In genomic region chr1:158496379-158496778, GRCh38 we compare ENCODE assay signal across 11 cellular contexts. TPM values are rescaled to one million over a fixed set of nuclear protein-coding genes. Genes with fewer than 3 reads are reported as not detected.
DNase-seq lines count a peak whose midpoint lies in the region; ATAC-seq, FAIRE-seq and TF ChIP-seq lines count a peak whose summit lies in the region.
"Had no signal": no experiment of that assay in that cellular context is flagged by ENCODE, and none has a peak within 500 bp of the region (broad histone marks: within the 10 kb centered on the region; RNA-seq: fewer than 3 reads in every experiment).

No MANE protein-coding gene starts in this region.

- H3K9ac ChIP-seq in endothelial cell of umbilical vein (replicated peaks; ENCODE audit: extremely low read depth, insufficient read depth, low read length), result no peak overlapping the region

- no peaks in the 10 kb centered on the region for H3K27me3 ChIP-seq in endothelial cell of umbilical vein (ENCODE audit: control insufficient read depth in 2 of 2, insufficient read depth in 2 of 2, low read length in 2 of 2)
- H3K27me3 ChIP-seq: tibial artery had no signal

- ATAC-seq in sciatic nerve (peak; percentile 49), GM19035 (IDR thresholded peaks at IDR 0.05; ENCODE audit: unreplicated experiment) (no peak), GM19023 (IDR thresholded peaks at IDR 0.05; ENCODE audit: unreplicated experiment) (no peak)

- H3K4me1 ChIP-seq in endothelial cell of umbilical vein (ENCODE audit: control insufficient read depth, extremely low read depth, insufficient read depth, low read length), result no peaks in the 10 kb centered on the region
- H3K4me1 ChIP-seq: tibial artery had no signal

- no peaks in the 10 kb centered on the region for H4K20me1 ChIP-seq in endothelial cell of umbilical vein (replicated peaks; ENCODE audit: control insufficient read depth, extremely low read depth, insufficient read depth, low read length)

- no peak overlapping the region for H3K27ac ChIP-seq in endothelial cell of umbilical vein (ENCODE audit: insufficient read depth, low read depth, low read length)
- H3K27ac ChIP-seq: tibial artery had no signal

- TF ChIP-seq CTCF in GM13976 (IDR thresholded peaks at IDR 0.05; ENCODE audit: borderline replicate concordance, control extremely low read depth, extremely low read depth, insufficient read depth, missing control alignments) (peak; percentile 25), endothelial cell of umbilical vein (IDR thresholded peaks at IDR 0.05; ENCODE audit: extremely low read depth in 1 of 2, insufficient read depth in 1 of 2, low read depth in 1 of 2, low read length in 2 of 2) (no peak)

- no peak overlapping the region for H2AFZ ChIP-seq in endothelial cell of umbilical vein (ENCODE audit: low read depth, low read length)

- BruUV-seq in endothelial cell of umbilical vein (replicated peaks; lab: Mats Ljungman, UMichigan), result no TSS peak

- DNase-seq in GM13976 (ENCODE audit: low spot score), result peak; percentile 7
- peak; percentile 12 for DNase-seq in NCI-H460 (ENCODE audit: extremely low read depth, low read depth)
- DNase-seq in endothelial cell of umbilical vein (ENCODE audit: low read depth, low spot score), result peak; percentile 21
- DNase-seq in sciatic nerve (ENCODE audit: low spot score), result no peak
- no peak for DNase-seq in C1 segment of cervical spinal cord (lab: John Stamatoyannopoulos, UW)
- DNase-seq: small intestine, T-helper 9 cell, tibial artery had no signal

- no peak for FAIRE-seq in endothelial cell of umbilical vein (lab: Jason Lieb, UNC)

- CTCF ChIA-PET in endothelial cell of umbilical vein (lab: Charles Lee), result interaction anchor here (0.7 to 2.9 kb wide), 6 partner anchors 9 to 574 kb away, joined by 3 to 49 read pairs (median 3); no protein-coding TSS in a partner anchor

- in situ Hi-C loops in GM13976 (cut with MboI; ENCODE audit: low sequenced_read_pairs, unreplicated experiment), result no loop called here

- no peak overlapping the region for H3K4me2 ChIP-seq in endothelial cell of umbilical vein (ENCODE audit: insufficient read depth, low read length)

- H3K36me3 ChIP-seq in endothelial cell of umbilical vein (ENCODE audit: control insufficient read depth in 2 of 2, extremely low read depth in 1 of 2, insufficient read depth in 2 of 2, low read length in 2 of 2), result no peaks in the 10 kb centered on the region
- H3K36me3 ChIP-seq: tibial artery had no signal

- POLR2A ChIA-PET in endothelial cell of umbilical vein (lab: Charles Lee), result no interaction called here

- no peak for TF ChIP-seq POLR2A in endothelial cell of umbilical vein (IDR thresholded peaks at IDR 0.05; ENCODE audit: low read depth, low read length)

- no peaks in the 10 kb centered on the region for H3K79me2 ChIP-seq in endothelial cell of umbilical vein (ENCODE audit: control insufficient read depth, insufficient read depth, low read length)

- no peaks in the 10 kb centered on the region for H3K9me1 ChIP-seq in endothelial cell of umbilical vein (replicated peaks; ENCODE audit: control insufficient read depth, extremely low read depth, insufficient read depth, low read length)

- H3K9me3 ChIP-seq in endothelial cell of umbilical vein (replicated peaks; ENCODE audit: control insufficient read depth, insufficient read depth, low read length), result no peaks in the 10 kb centered on the region
- H3K9me3 ChIP-seq: tibial artery had no signal

- dilution Hi-C loops in endothelial cell of umbilical vein (cut with MboI; ENCODE audit: extremely low pct_ligation_motif_present, low sequenced_read_pairs), result no loop called here

- no peak overlapping the region for H3K4me3 ChIP-seq in endothelial cell of umbilical vein (replicated peaks in 1 of 3; ENCODE audit: insufficient read depth in 1 of 3, low read depth in 1 of 3, low read length in 3 of 3)
- H3K4me3 ChIP-seq: tibial artery had no signal

- intact Hi-C loops in endothelial cell of umbilical vein (cut with micrococcal nuclease), result no loop called here
- intact Hi-C loops in sciatic nerve (cut with DNase I), result no loop called here

TF ChIP-seq in endothelial cell of umbilical vein, 7 proteins besides CTCF, POLR2A, EP300 and RAD21:
- no peak for TF ChIP-seq FOS (IDR thresholded peaks at IDR 0.05; ENCODE audit: borderline replicate concordance, insufficient read depth, low read length)
- TF ChIP-seq EZH2 (IDR thresholded peaks at IDR 0.05; ENCODE audit: borderline replicate concordance, low read depth, low read length, severe bottlenecking), result no peak
- TF ChIP-seq JUN (IDR thresholded peaks at IDR 0.05; ENCODE audit: borderline replicate concordance, insufficient read depth, insufficient read length, low read depth), result no peak
- TF ChIP-seq MAX (IDR thresholded peaks at IDR 0.05; ENCODE audit: insufficient read depth, insufficient read length), result no peak
- TF ChIP-seq GATA2 (IDR thresholded peaks at IDR 0.05; ENCODE audit: insufficient read depth, insufficient read length, low read depth, low read length), result no peak
- TF ChIP-seq POLR2AphosphoS5 (IDR thresholded peaks at IDR 0.05; ENCODE audit: insufficient read depth, low read depth, low read length), result no peak
- no peak for TF ChIP-seq MYC (IDR thresholded peaks at IDR 0.05; ENCODE audit: low read depth, low read length)

RNA-seq across cellular contexts. Expression of gene OR10R2, which starts 24.4 kb away (rescaled TPM):
- total RNA-seq in NCI-H460 (2014; rRNA removed; shearing (Covaris generic)), result not detected in 2 replicates
- not detected in 2 replicates for polyA plus RNA-seq in NCI-H460 (2014; cell fraction: nucleus; rRNA removed)
- total RNA-seq in endothelial cell of umbilical vein (not detected in 2 replicates), sciatic nerve (not detected)
- polyA plus RNA-seq in endothelial cell of umbilical vein, result not detected in 2 replicates
- polyA plus RNA-seq in endothelial cell of umbilical vein (2011; cell fraction: cytosol; rRNA removed), result not detected in 2 replicates
- polyA plus RNA-seq in endothelial cell of umbilical vein (2011; cell fraction: nucleus; rRNA removed), result not detected in 2 replicates
- polyA plus RNA-seq in endothelial cell of umbilical vein (2012), result not detected in 2 replicates
- polyA minus RNA-seq in endothelial cell of umbilical vein, result not detected in 2 replicates
- not detected for polyA minus RNA-seq in endothelial cell of umbilical vein (2011; cell fraction: cytosol; rRNA and poly(A)+ RNA removed)
- not detected in 2 replicates for polyA minus RNA-seq in endothelial cell of umbilical vein (2011; cell fraction: nucleus; rRNA and poly(A)+ RNA removed)
- polyA plus RNA-seq: adipose tissue, small intestine had no signal

RNA-seq across cellular contexts. Expression of gene OR10K1, which starts 34.7 kb away (rescaled TPM):
- not detected in 2 replicates for total RNA-seq in NCI-H460 (2014; rRNA removed; shearing (Covaris generic))
- not detected in 2 replicates for polyA plus RNA-seq in NCI-H460 (2014; cell fraction: nucleus; rRNA removed)
- total RNA-seq in endothelial cell of umbilical vein (not detected in 2 replicates), sciatic nerve (not detected)
- polyA plus RNA-seq in endothelial cell of umbilical vein, result not detected in 2 replicates
- polyA plus RNA-seq in endothelial cell of umbilical vein (2011; cell fraction: cytosol; rRNA removed), result not detected in 2 replicates
- not detected in 2 replicates for polyA plus RNA-seq in endothelial cell of umbilical vein (2011; cell fraction: nucleus; rRNA removed)
- polyA plus RNA-seq in endothelial cell of umbilical vein (2012), result not detected in 2 replicates
- not detected in 2 replicates for polyA minus RNA-seq in endothelial cell of umbilical vein
- not detected for polyA minus RNA-seq in endothelial cell of umbilical vein (2011; cell fraction: cytosol; rRNA and poly(A)+ RNA removed)
- polyA minus RNA-seq in endothelial cell of umbilical vein (2011; cell fraction: nucleus; rRNA and poly(A)+ RNA removed), result not detected in 2 replicates
- polyA plus RNA-seq: small intestine had no signal

RNA-seq across cellular contexts. Expression of gene OR6Y1, which starts 57.8 kb away (rescaled TPM):
- total RNA-seq in NCI-H460 (2014; rRNA removed; shearing (Covaris generic)), result not detected in 2 replicates
- not detected in 2 replicates for polyA plus RNA-seq in NCI-H460 (2014; cell fraction: nucleus; rRNA removed)
- total RNA-seq in endothelial cell of umbilical vein, result not detected in 2 replicates
- polyA plus RNA-seq in endothelial cell of umbilical vein, result not detected in 2 replicates
- not detected in 2 replicates for polyA plus RNA-seq in endothelial cell of umbilical vein (2011; cell fraction: cytosol; rRNA removed)
- polyA plus RNA-seq in endothelial cell of umbilical vein (2011; cell fraction: nucleus; rRNA removed), result not detected in 2 replicates
- polyA plus RNA-seq in endothelial cell of umbilical vein (2012), result not detected in 2 replicates
- polyA minus RNA-seq in endothelial cell of umbilical vein, result not detected in 2 replicates
- not detected for polyA minus RNA-seq in endothelial cell of umbilical vein (2011; cell fraction: cytosol; rRNA and poly(A)+ RNA removed)
- not detected in 2 replicates for polyA minus RNA-seq in endothelial cell of umbilical vein (2011; cell fraction: nucleus; rRNA and poly(A)+ RNA removed)
- total RNA-seq in sciatic nerve, result not detected
- polyA plus RNA-seq: adipose tissue, small intestine had no signal

Comparison
In these comparisons a context has a peak if more than half of its experiments do, and no peak if none do; other contexts are left out.
1. DNase-seq: peak in GM13976 (single experiment), NCI-H460 (single experiment) and endothelial cell of umbilical vein (single experiment); none in sciatic nerve (single experiment) and C1 segment of cervical spinal cord (0 of 14).